Comparison of ENCODE assay signal across 18 cellular contexts in the genomic region with DNA sequence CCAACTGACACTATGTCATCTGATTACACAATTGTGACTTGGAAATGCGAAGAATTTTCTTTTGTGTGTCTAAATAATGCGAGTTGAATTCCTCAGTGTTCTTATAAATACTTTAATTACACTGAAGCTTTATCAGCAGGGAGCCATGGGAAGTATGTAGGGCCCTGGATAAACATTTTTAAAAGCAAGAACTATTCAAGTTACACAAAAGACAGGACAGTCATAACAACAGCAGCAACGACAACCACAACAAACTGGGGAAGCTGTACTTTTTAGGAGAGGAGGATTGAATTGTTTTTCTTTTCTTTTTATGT.
DNase-seq lines count a peak whose midpoint lies in the region; ATAC-seq and TF ChIP-seq lines count a peak whose summit lies in the region.
"Had no signal": no experiment of that assay in that cellular context is flagged by ENCODE, and none has a peak within 500 bp of the region (broad histone marks: within the 10 kb centered on the region; RNA-seq: fewer than 3 reads in every experiment).

No MANE protein-coding gene starts in this region.

- peak; percentile 20 for DNase-seq in AG20443 (ENCODE audit: low spot score)
- peak; percentile 67 for DNase-seq in NCI-H460 (ENCODE audit: extremely low read depth, low read depth)
- peak; percentile 88 for DNase-seq in choroid plexus epithelial cell (ENCODE audit: low read depth)
- DNase-seq in myocyte (ENCODE audit: low read depth), result peak; percentile 23
- no peak for DNase-seq in AML-193 (lab: John Stamatoyannopoulos, UW)
- DNase-seq in amniotic stem cell (lab: John Stamatoyannopoulos, UW), result no peak
- DNase-seq: activated CD8-positive, alpha-beta memory T cell treated with anti-CD3 and anti-CD28 coated beads, Interleukin-2, amount 50 U/mL, for 4 hours; C1 segment of cervical spinal cord; cortex of kidney; DND-41; immature natural killer cell; mucosa of descending colon; NCI-H1417; RPMI8226; transverse colon had no signal

- no peak overlapping the region for H3K4me3 ChIP-seq in choroid plexus epithelial cell (ENCODE audit: low read depth, low read length)
- H3K4me3 ChIP-seq: mucosa of descending colon, transverse colon had no signal

- ATAC-seq in GM21576 (IDR thresholded peaks at IDR 0.05; ENCODE audit: unreplicated experiment), result no peak
- no peak for ATAC-seq in GM21717 (IDR thresholded peaks at IDR 0.05; ENCODE audit: unreplicated experiment)
- ATAC-seq: activated CD4-positive, CD25-positive, alpha-beta regulatory T cell treated with anti-CD3 and anti-CD28 coated beads, Interleukin-2, amount 50 U/mL, for 24 hours; mucosa of descending colon had no signal

- no peak for TF ChIP-seq CTCF in choroid plexus epithelial cell (conservative IDR thresholded peaks at IDR 0.05; ENCODE audit: low read depth, low read length)

Comparison
In these comparisons a context has a peak if more than half of its experiments do, and no peak if none do; other contexts are left out.
1. DNase-seq: peak in AG20443 (single experiment), NCI-H460 (single experiment), choroid plexus epithelial cell (single experiment) and myocyte (single experiment); none in AML-193 (0 of 2) and amniotic stem cell (single experiment).